Comparison of ENCODE assay signal across 14 cellular contexts in genomic region chr2:19738707-19739106, GRCh38.
DNase-seq lines count a peak whose midpoint lies in the region; TF ChIP-seq lines count a peak whose summit lies in the region.
"Had no signal": no experiment of that assay in that cellular context is flagged by ENCODE, and none has a peak within 500 bp of the region (broad histone marks: within the 10 kb centered on the region; RNA-seq: fewer than 3 reads in every experiment).

No MANE protein-coding gene starts in this region.

- no peaks in the 10 kb centered on the region for H3K27me3 ChIP-seq in stomach

- intact Hi-C loops in stomach (cut with DNase I; ENCODE audit: low total_unique reads), result no loop called here

- no peaks in the 10 kb centered on the region for H3K36me3 ChIP-seq in stomach

- TF ChIP-seq CTCF in coronary artery (IDR thresholded peaks at IDR 0.05) (no peak), stomach (IDR thresholded peaks at IDR 0.05) (no peak)

- peak; percentile 85 for DNase-seq in GM04503 (ENCODE audit: low read depth)
- DNase-seq in coronary artery (ENCODE audit: low spot score), result peak; percentile 85
- peak; percentile 10 for DNase-seq in iris pigment epithelial cell (ENCODE audit: low read depth)
- DNase-seq in stomach, result no peak
- no peak for DNase-seq in GM19240 (ENCODE audit: insufficient read length, low spot score)
- no peak for DNase-seq in activated T-cell treated with anti-CD3 and anti-CD28 coated beads, Interleukin-2, amount 50 U/mL, for 1 hour
- no peak for DNase-seq in NCI-H2029 treated with DMSO at 0.1 percent for 48 hours (lab: John Stamatoyannopoulos, UW)
- no peak for DNase-seq in HPDE6-E6E7 (ENCODE audit: extremely low spot score)
- DNase-seq: CD4-positive, alpha-beta T cell; cerebellar nuclear complex; mesendoderm; NCI-H1436; NCI-H748 treated with DMSO at 0.1 percent for 48 hours; SIG-M5 had no signal

- TF ChIP-seq EP300 in stomach (IDR thresholded peaks at IDR 0.05), result no peak

- H3K4me3 ChIP-seq in coronary artery (no peak overlapping the region), stomach (no peak overlapping the region)

- H3K27ac ChIP-seq in coronary artery, result peak overlapping the region; percentile 72 to 84
- peak overlapping the region in 3 of 5 donors; percentile 26 to 57 (median 29) for H3K27ac ChIP-seq in stomach

- WGBS in stomach, 5 donors, result 53 to 72% (median 59%) methylated on average over 11 of the region's 11 CpGs

- H3K4me1 ChIP-seq in stomach, result no peaks in the 10 kb centered on the region

- no peak for TF ChIP-seq POLR2A in stomach (IDR thresholded peaks at IDR 0.05)

- no peaks in the 10 kb centered on the region for H3K9me3 ChIP-seq in stomach

Comparison
In these comparisons a context has a peak if more than half of its experiments do, and no peak if none do; other contexts are left out.
1. DNase-seq: peak in GM04503 (single experiment), coronary artery (single experiment) and iris pigment epithelial cell (single experiment); none in stomach (single experiment), GM19240 (single experiment), activated T-cell treated with anti-CD3 and anti-CD28 coated beads, Interleukin-2, amount 50 U/mL, for 1 hour (single experiment), NCI-H2029 treated with DMSO at 0.1 percent for 48 hours (single experiment) and HPDE6-E6E7 (single experiment).